13 cellular contexts compared by ENCODE assay signal in genomic region chr3:195076981-195077610, GRCh38.
"Had no signal": no experiment of that assay in that cellular context is flagged by ENCODE, and none has a peak within 500 bp of the region (broad histone marks: within the 10 kb centered on the region; RNA-seq: fewer than 3 reads in every experiment).

No MANE protein-coding gene starts in this region.

- H3K27me3 ChIP-seq: ascending aorta, gastrocnemius medialis had no signal

- H3K36me3 ChIP-seq: ascending aorta, gastrocnemius medialis, prostate gland had no signal

- H3K27me3 Mint-ChIP-seq: activated CD4-positive, alpha-beta T cell treated with anti-CD3 and anti-CD28 coated beads, Interleukin-2, amount 10 ng/mL, durations not matched to agents 7 days and 5 days had no signal

- H3K9me3 ChIP-seq: ascending aorta, gastrocnemius medialis, prostate gland had no signal

- H3K4me1 ChIP-seq: ascending aorta, prostate gland had no signal

- DNase-seq: activated CD4-positive, alpha-beta T cell treated with anti-CD3 and anti-CD28 coated beads, Interleukin-2, amount 10 ng/mL, durations not matched to agents 7 days and 5 days; activated CD8-positive, alpha-beta memory T cell treated with anti-CD3 and anti-CD28 coated beads, Interleukin-2, amount 50 U/mL, for 4 hours; activated naive CD4-positive, alpha-beta T cell treated with anti-CD3 and anti-CD28 coated beads for 36 hours; activated T-cell treated with anti-CD3 and anti-CD28 coated beads, Interleukin-2, amount 50 U/mL, for 4 hours; effector CD4-positive, alpha-beta T cell; gastrocnemius medialis; nephron progenitor cell; stimulated activated naive B cell treated with anti-CD40 and anti-IgM and Interleukin-4, amounts not matched to agents 10 μg/mL and 1 μg/mL and 100 μg/mL, for 72 hours had no signal

- H3K4me1 Mint-ChIP-seq: activated CD4-positive, alpha-beta T cell treated with anti-CD3 and anti-CD28 coated beads, Interleukin-2, amount 10 ng/mL, durations not matched to agents 7 days and 5 days had no signal

- H3K27ac Mint-ChIP-seq: activated CD4-positive, alpha-beta T cell treated with anti-CD3 and anti-CD28 coated beads, Interleukin-2, amount 10 ng/mL, durations not matched to agents 7 days and 5 days; activated naive CD4-positive, alpha-beta T cell treated with anti-CD3 and anti-CD28 coated beads for 36 hours; nephron progenitor cell; stimulated activated naive B cell treated with anti-CD40 and anti-IgM and Interleukin-4, amounts not matched to agents 10 μg/mL and 1 μg/mL and 100 μg/mL, for 72 hours; T-helper 1 cell treated with Interleukin-12 subunit alpha and Interleukin-12 subunit beta and Interleukin-4 antibody, amounts not matched to agents 30 μg/mL and 1 μg/mL, for 36 hours had no signal

- H3K4me3 Mint-ChIP-seq: activated CD4-positive, alpha-beta T cell treated with anti-CD3 and anti-CD28 coated beads, Interleukin-2, amount 10 ng/mL, durations not matched to agents 7 days and 5 days; activated naive CD4-positive, alpha-beta T cell treated with anti-CD3 and anti-CD28 coated beads for 36 hours; activated T-cell treated with anti-CD3 and anti-CD28 coated beads, Interleukin-2, amount 50 U/mL, for 4 hours; nephron progenitor cell; stimulated activated naive B cell treated with anti-CD40 and anti-IgM and Interleukin-4, amounts not matched to agents 10 μg/mL and 1 μg/mL and 100 μg/mL, for 72 hours; T-helper 1 cell treated with Interleukin-12 subunit alpha and Interleukin-12 subunit beta and Interleukin-4 antibody, amounts not matched to agents 30 μg/mL and 1 μg/mL, for 36 hours had no signal

- ATAC-seq: activated CD4-positive, CD25-positive, alpha-beta regulatory T cell treated with anti-CD3 and anti-CD28 coated beads, Interleukin-2, amount 50 U/mL, for 24 hours; activated T-cell treated with anti-CD3 and anti-CD28 coated beads, Interleukin-2, amount 50 U/mL, for 4 hours; gastrocnemius medialis; left colon; stimulated activated naive B cell treated with anti-CD40 and anti-IgM and Interleukin-4, amounts not matched to agents 10 μg/mL and 1 μg/mL and 100 μg/mL, for 72 hours had no signal

- H3K4me3 ChIP-seq: ascending aorta, gastrocnemius medialis, prostate gland had no signal

- H3K9me3 Mint-ChIP-seq: activated CD4-positive, alpha-beta T cell treated with anti-CD3 and anti-CD28 coated beads, Interleukin-2, amount 10 ng/mL, durations not matched to agents 7 days and 5 days; activated naive CD4-positive, alpha-beta T cell treated with anti-CD3 and anti-CD28 coated beads for 36 hours; activated T-cell treated with anti-CD3 and anti-CD28 coated beads, Interleukin-2, amount 50 U/mL, for 4 hours; nephron progenitor cell; stimulated activated naive B cell treated with anti-CD40 and anti-IgM and Interleukin-4, amounts not matched to agents 10 μg/mL and 1 μg/mL and 100 μg/mL, for 72 hours; T-helper 1 cell treated with Interleukin-12 subunit alpha and Interleukin-12 subunit beta and Interleukin-4 antibody, amounts not matched to agents 30 μg/mL and 1 μg/mL, for 36 hours had no signal

- H3K27ac ChIP-seq: ascending aorta, gastrocnemius medialis, prostate gland had no signal
